ENCODE assay signal across 1 cellular context in genomic region chr6:31741815-31742214, GRCh38.
TF ChIP-seq lines count a peak whose summit lies in the region.

No MANE protein-coding gene starts in this region.

TF ChIP-seq in K562, 482 proteins besides CTCF, POLR2A, EP300 and RAD21 (continued from another document):
- no peak for TF ChIP-seq HMBOX1 (IDR thresholded peaks at IDR 0.05)
- no peak for TF ChIP-seq ZNF232 (CRISPR knock-in tag; IDR thresholded peaks at IDR 0.05)
- 0 out of 2 replicates have a peak, but pooled peaks have one; percentile 51 for TF ChIP-seq OTX1 (CRISPR knock-in tag; IDR thresholded peaks at IDR 0.05)
- no peak for TF ChIP-seq CREB3 (tag; conservative IDR thresholded peaks at IDR 0.05; ENCODE audit: low read depth)
- TF ChIP-seq C11orf30 (IDR thresholded peaks at IDR 0.05; ENCODE audit: low read depth): no peak
- no peak for TF ChIP-seq HDAC1 (IDR thresholded peaks at IDR 0.05)
- no peak for TF ChIP-seq NR4A1 (CRISPR knock-in tag; IDR thresholded peaks at IDR 0.05)
- no peak for TF ChIP-seq NR4A1 (tag; IDR thresholded peaks at IDR 0.05)
- TF ChIP-seq ZNF165 (CRISPR knock-in tag; IDR thresholded peaks at IDR 0.05; ENCODE audit: borderline replicate concordance): no peak; the same call in 1 of the 2 replicates
- TF ChIP-seq DIDO1 (tag; IDR thresholded peaks at IDR 0.05; ENCODE audit: low read depth): no peak
- no peak for TF ChIP-seq ZNF140 (CRISPR knock-in tag; IDR thresholded peaks at IDR 0.05)
- no peak for TF ChIP-seq ZNF436 (CRISPR knock-in tag; IDR thresholded peaks at IDR 0.05)
